In genomic region chr22:45621836-45622600, GRCh38 we compare ENCODE assay signal across 28 cellular contexts.
"Had no signal": no experiment of that assay in that cellular context is flagged by ENCODE, and none has a peak within 500 bp of the region (broad histone marks: within the 10 kb centered on the region; RNA-seq: fewer than 3 reads in every experiment).

No MANE protein-coding gene starts in this region.

- H3K27ac ChIP-seq: heart left ventricle, left ventricle myocardium inferior, pancreas, psoas muscle, right atrium auricular region, skin epidermis, suprapubic skin, thoracic aorta, tibial artery, uterus had no signal

- DNase-seq: heart left ventricle; hypothalamus; immature natural killer cell; kidney; left colon; left ventricle myocardium inferior; naive B cell; natural killer cell; nephron progenitor cell; nucleus accumbens; psoas muscle; stimulated activated CD4-positive, alpha-beta T cell treated with anti-CD3 and anti-CD28 coated beads, Interleukin-12 subunit alpha, Interleukin-12 subunit beta, amount 100 ng/mL, for 4 hours; stimulated activated CD4-positive, alpha-beta T cell treated with anti-CD3 and anti-CD28 coated beads, Interleukin-15, amount 100 ng/mL, for 24 hours; stimulated activated CD4-positive, alpha-beta T cell treated with anti-CD3 and anti-CD28 coated beads, Interleukin-2, amount 100 ng/mL, for 24 hours; stimulated activated CD4-positive, alpha-beta T cell treated with anti-CD3 and anti-CD28 coated beads, Interleukin-4, amount 100 ng/mL, for 1 hour; stimulated activated naive CD4-positive, alpha-beta T cell; trophoblast cell; uterus had no signal

- H3K4me1 ChIP-seq: heart left ventricle, left ventricle myocardium inferior, pancreas, psoas muscle, right atrium auricular region, tibial artery, uterus had no signal

- H3K4me3 ChIP-seq: heart left ventricle, left ventricle myocardium inferior, pancreas, psoas muscle, right atrium auricular region, skin epidermis, suprapubic skin, thoracic aorta, tibial artery, uterus had no signal

- H3K27ac Mint-ChIP-seq: immature natural killer cell; memory B cell; natural killer cell; nephron progenitor cell; stimulated activated naive CD8-positive, alpha-beta T cell treated with anti-CD3 and anti-CD28 coated beads, Interleukin-15, Interleukin-2, amounts not matched to agents 100 ng/mL and 50 ng/mL, for 24 hours had no signal

- H3K4me1 Mint-ChIP-seq: immature natural killer cell, memory B cell, naive B cell had no signal

- H3K36me3 ChIP-seq: heart left ventricle, left ventricle myocardium inferior, pancreas, right atrium auricular region, suprapubic skin, thoracic aorta, tibial artery, uterus had no signal

- H3K9me3 ChIP-seq: pancreas, psoas muscle, right atrium auricular region, suprapubic skin, thoracic aorta, tibial artery, uterus had no signal

- ATAC-seq: heart left ventricle, left colon, natural killer cell, pancreas, psoas muscle, sciatic nerve had no signal

- H3K9me3 Mint-ChIP-seq: immature natural killer cell; natural killer cell; stimulated activated naive CD8-positive, alpha-beta T cell treated with anti-CD3 and anti-CD28 coated beads, Interleukin-15, Interleukin-2, amounts not matched to agents 100 ng/mL and 50 ng/mL, for 24 hours had no signal

- H3K4me3 Mint-ChIP-seq: immature natural killer cell; memory B cell; naive B cell; natural killer cell; nephron progenitor cell; stimulated activated naive CD8-positive, alpha-beta T cell treated with anti-CD3 and anti-CD28 coated beads, Interleukin-15, Interleukin-2, amounts not matched to agents 100 ng/mL and 50 ng/mL, for 24 hours had no signal

- H3K27me3 ChIP-seq: pancreas, right atrium auricular region, uterus had no signal

- H3K36me3 Mint-ChIP-seq: immature natural killer cell, memory B cell, natural killer cell had no signal

- FAIRE-seq: islet of Langerhans, kidney, pancreas had no signal
